In genomic region chr9:117430813-117431212, GRCh38 we compare ENCODE assay signal across 22 cellular contexts.
"Had no signal": no experiment of that assay in that cellular context is flagged by ENCODE, and none has a peak within 500 bp of the region (broad histone marks: within the 10 kb centered on the region; RNA-seq: fewer than 3 reads in every experiment).

No MANE protein-coding gene starts in this region.

- H3K27me3 ChIP-seq: ovary, right atrium auricular region, testis, thyroid gland, transverse colon, upper lobe of left lung, vagina had no signal

- DNase-seq: islet precursor cell; left ventricle myocardium inferior; midbrain; mucosa of descending colon; naive thymus-derived CD4-positive, alpha-beta T cell; ovary; stimulated activated CD4-positive, alpha-beta T cell treated with anti-CD3 and anti-CD28 coated beads, Interleukin-12 subunit alpha, Interleukin-12 subunit beta, amount 100 ng/mL, for 4 hours; stimulated activated CD4-positive, alpha-beta T cell treated with anti-CD3 and anti-CD28 coated beads, Interleukin-15, amount 100 ng/mL, for 24 hours; stimulated activated CD4-positive, alpha-beta T cell treated with anti-CD3 and anti-CD28 coated beads, Interleukin-2, amount 100 ng/mL, for 24 hours; stimulated activated CD4-positive, alpha-beta T cell treated with anti-CD3 and anti-CD28 coated beads, Interleukin-4, amount 100 ng/mL, for 1 hour; stimulated activated naive B cell treated with anti-CD40 and anti-IgM and Interleukin-4, amounts not matched to agents 10 μg/mL and 1 μg/mL and 100 μg/mL, for 72 hours; stimulated activated naive CD8-positive, alpha-beta T cell treated with anti-CD3 and anti-CD28 coated beads, Interleukin-15, Interleukin-2, amounts not matched to agents 100 U/mL and 50 U/mL, for 24 hours; stomach; testis; thyroid gland; transverse colon; upper lobe of left lung had no signal

- ATAC-seq: mucosa of descending colon; naive thymus-derived CD4-positive, alpha-beta T cell; natural killer cell treated with Interleukin-12 subunit alpha and Interleukin-12 subunit beta and Interleukin-15 and Interleukin-18, amount 100 ng/mL, for 72 hours; stimulated activated naive B cell treated with anti-CD40 and anti-IgM and Interleukin-4, amounts not matched to agents 10 μg/mL and 1 μg/mL and 100 μg/mL, for 72 hours; stimulated activated naive CD8-positive, alpha-beta T cell treated with anti-CD3 and anti-CD28 coated beads, Interleukin-15, Interleukin-2, amounts not matched to agents 100 U/mL and 50 U/mL, for 24 hours had no signal

- H3K4me3 ChIP-seq: hepatocyte, left ventricle myocardium inferior, lung, mucosa of descending colon, ovary, right atrium auricular region, stomach, testis, thyroid gland, transverse colon, upper lobe of left lung, vagina had no signal

- H3K9me3 ChIP-seq: mucosa of descending colon, ovary, right atrium auricular region, stomach, testis, thyroid gland, transverse colon, upper lobe of left lung, vagina had no signal

- H3K79me2 ChIP-seq: hepatocyte had no signal

- H3K4me2 ChIP-seq: hepatocyte had no signal

- H3K27ac ChIP-seq: hepatocyte, left ventricle myocardium inferior, ovary, right atrium auricular region, stomach, testis, thyroid gland, transverse colon, upper lobe of left lung, vagina had no signal

- H3K36me3 ChIP-seq: left ventricle myocardium inferior, ovary, right atrium auricular region, stomach, thyroid gland, transverse colon, upper lobe of left lung, vagina had no signal

- H3K4me1 ChIP-seq: left ventricle myocardium inferior, right atrium auricular region, stomach, testis, thyroid gland, transverse colon, upper lobe of left lung, vagina had no signal

- H2AFZ ChIP-seq: hepatocyte had no signal
